Comparison of ENCODE assay signal across 1 cellular context in genomic region chr19:10255358-10255757, GRCh38.
TF ChIP-seq lines count a peak whose summit lies in the region.

No MANE protein-coding gene starts in this region.

TF ChIP-seq in K562, 482 proteins besides CTCF, POLR2A, EP300 and RAD21:
- peak; percentile 80 for TF ChIP-seq RBM25 (IDR thresholded peaks at IDR 0.05; ENCODE audit: low read depth, low read length, severe bottlenecking)
- TF ChIP-seq FOXK2 (conservative IDR thresholded peaks at IDR 0.05 in 1 of 2, IDR thresholded peaks at IDR 0.05 in 1 of 2; ENCODE audit: low read depth in 2 of 2), result no peak
- no peak for TF ChIP-seq MAFG (tag; conservative IDR thresholded peaks at IDR 0.05)
TF ChIP-seq in K562: peak in this region for 1.
